ENCODE assay signal across 8 cellular contexts in the genomic region with DNA sequence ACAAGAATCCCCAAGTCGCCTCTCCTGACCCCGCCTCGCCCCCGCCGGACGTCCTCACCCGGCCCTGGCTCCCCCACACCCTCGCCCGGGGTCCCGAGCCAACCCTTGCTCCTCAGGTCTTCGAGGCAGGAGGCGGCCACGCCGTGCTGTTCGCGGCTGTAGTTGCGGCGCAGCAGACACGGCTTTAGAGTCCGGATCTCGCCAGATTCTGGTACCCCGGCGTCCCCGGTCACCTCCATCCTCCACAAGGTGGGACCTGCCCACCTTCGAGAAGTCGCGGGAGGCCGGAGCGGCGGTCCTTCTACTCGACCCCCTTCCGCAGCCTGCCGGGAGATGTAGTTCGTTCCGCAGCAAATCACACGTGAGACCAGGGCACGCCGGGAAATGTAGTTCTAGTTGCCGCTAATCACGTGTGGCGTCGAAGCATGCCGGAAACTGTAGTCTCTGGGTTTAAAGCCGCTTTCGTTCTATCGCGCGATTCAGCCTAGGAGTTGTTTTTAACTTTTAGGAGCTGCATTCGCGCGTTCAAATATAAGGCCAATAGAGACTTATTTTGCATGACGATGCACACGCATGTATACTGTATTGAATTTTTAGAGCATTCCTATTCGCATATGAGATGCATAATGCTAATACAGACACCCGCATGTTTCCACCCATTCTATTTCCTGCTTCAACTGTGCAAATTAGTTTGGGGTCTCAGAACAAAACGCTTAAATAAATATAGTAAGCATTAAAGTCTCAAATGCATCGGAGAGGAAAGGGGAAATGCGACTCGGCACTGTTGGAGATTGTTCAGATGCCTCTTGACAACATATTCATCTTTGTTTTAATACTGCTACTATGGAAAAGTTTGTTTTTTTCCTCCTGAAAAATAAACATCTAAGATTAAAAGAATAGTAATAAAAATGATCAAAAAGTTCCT. TPM values are rescaled to one million over a fixed set of nuclear protein-coding genes. Genes with fewer than 3 reads are reported as not detected.
DNase-seq lines count a peak whose midpoint lies in the region; ATAC-seq and TF ChIP-seq lines count a peak whose summit lies in the region.

A gene with protein sequence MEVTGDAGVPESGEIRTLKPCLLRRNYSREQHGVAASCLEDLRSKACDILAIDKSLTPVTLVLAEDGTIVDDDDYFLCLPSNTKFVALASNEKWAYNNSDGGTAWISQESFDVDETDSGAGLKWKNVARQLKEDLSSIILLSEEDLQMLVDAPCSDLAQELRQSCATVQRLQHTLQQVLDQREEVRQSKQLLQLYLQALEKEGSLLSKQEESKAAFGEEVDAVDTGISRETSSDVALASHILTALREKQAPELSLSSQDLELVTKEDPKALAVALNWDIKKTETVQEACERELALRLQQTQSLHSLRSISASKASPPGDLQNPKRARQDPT (minus strand): TSS at position 310 of the 925 bp plus-strand sequence. CDS start 71 bp downstream, at position 239.

- intact Hi-C loops in CD4-positive, alpha-beta T cell (cut with DNase I, micrococcal nuclease) = loop anchor here (1.0 to 10.0 kb wide), 6 partner anchors 42 to 1238 kb away; a partner anchor contains a TSS

- peak; percentile 83 for ATAC-seq in CD4-positive, alpha-beta T cell (ENCODE audit: poor library complexity)
- peak; percentile 73 for ATAC-seq in GM19463 (IDR thresholded peaks at IDR 0.05; ENCODE audit: unreplicated experiment)
- ATAC-seq in effector memory CD8-positive, alpha-beta T cell (replicated peaks) = peak; percentile 81

- H3K4me1 Mint-ChIP-seq in CD4-positive, alpha-beta T cell (ENCODE audit: low read depth) = peaks cover 50% of the 10 kb centered on the region
- H3K4me1 Mint-ChIP-seq in effector memory CD8-positive, alpha-beta T cell (ENCODE audit: low read depth in 2 of 2) = peaks cover 28 to 44% of the 10 kb centered on the region in 2 donors

- no peaks in the 10 kb centered on the region for H3K9me3 Mint-ChIP-seq in CD4-positive, alpha-beta T cell
- H3K9me3 Mint-ChIP-seq in effector memory CD8-positive, alpha-beta T cell = no peaks in the 10 kb centered on the region

- POLR2A ChIA-PET in CD4-positive, alpha-beta T cell (lab: Charles Lee) = interaction anchor here (0.8 to 1.3 kb wide), 3 partner anchors 22 to 42 kb away, joined by 3 to 5 read pairs (median 4); no protein-coding TSS in a partner anchor

- TF ChIP-seq CTCF in CD4-positive, alpha-beta T cell (IDR thresholded peaks at IDR 0.05) = no peak

- no peaks in the 10 kb centered on the region for H3K27me3 ChIP-seq in CD4-positive, alpha-beta T cell (ENCODE audit: control insufficient read depth, insufficient read depth, low read length)

- H3K27ac ChIP-seq in CD4-positive, alpha-beta T cell (ENCODE audit: low read depth, low read length) = peak within 1 kb of the TSS; percentile 38

- DNase-seq in CD4-positive, alpha-beta T cell = peak; percentile 77 to 91 (median 86)
- DNase-seq in HS-5 (ENCODE audit: low read depth) (peak; percentile 82), medulla oblongata (ENCODE audit: extremely low spot score) (peak; percentile 97)
- peak; percentile 94 for DNase-seq in NK-92 treated with Interleukin-12 subunit alpha and Interleukin-12 subunit beta, amount 100 ng/mL, for 24 hours (lab: John Stamatoyannopoulos, UW)
- peak; percentile 94 for DNase-seq in activated CD8-positive, alpha-beta memory T cell treated with anti-CD3 and anti-CD28 coated beads for 24 hours
- DNase-seq in effector memory CD8-positive, alpha-beta T cell = peak; percentile 84 to 89 (median 88)
- peak; percentile 83 for DNase-seq in stimulated activated CD8-positive, alpha-beta memory T cell treated with anti-CD3 and anti-CD28 coated beads, Interleukin-12 subunit alpha, Interleukin-12 subunit beta, amount 100 ng/mL, for 1 hour (ENCODE audit: low read depth)

- H3K27ac Mint-ChIP-seq in CD4-positive, alpha-beta T cell = peak within 1 kb of the TSS; percentile 75
- peak within 1 kb of the TSS; percentile 95 for H3K27ac Mint-ChIP-seq in effector memory CD8-positive, alpha-beta T cell

- no peaks in the 10 kb centered on the region for H3K9me3 ChIP-seq in CD4-positive, alpha-beta T cell (ENCODE audit: control insufficient read depth, low read length)

- peaks cover 32% of the 10 kb centered on the region for H3K36me3 Mint-ChIP-seq in CD4-positive, alpha-beta T cell (ENCODE audit: low read depth)
- peaks cover 37% of the 10 kb centered on the region for H3K36me3 Mint-ChIP-seq in effector memory CD8-positive, alpha-beta T cell (ENCODE audit: insufficient read depth)

- CTCF ChIA-PET in CD4-positive, alpha-beta T cell (lab: Charles Lee) = interaction anchor here (1.9 to 3.3 kb wide), 2 partner anchors 23 to 42 kb away, joined by 6 to 11 read pairs; a partner anchor contains a TSS

- H3K27me3 Mint-ChIP-seq in CD4-positive, alpha-beta T cell = no peaks in the 10 kb centered on the region
- no peaks in the 10 kb centered on the region for H3K27me3 Mint-ChIP-seq in effector memory CD8-positive, alpha-beta T cell

- peak within 1 kb of the TSS; percentile 89 for H3K4me3 Mint-ChIP-seq in CD4-positive, alpha-beta T cell
- peak within 1 kb of the TSS; percentile 99 for H3K4me3 Mint-ChIP-seq in effector memory CD8-positive, alpha-beta T cell

RNA-seq across cellular contexts. Expression of the gene that starts here (rescaled TPM):
- total RNA-seq in CD4-positive, alpha-beta T cell = 1 to 10 TPM; 7.4 to 9.1 TPM

Comparison
In these comparisons a context has a peak if more than half of its experiments do, and no peak if none do; other contexts are left out.
1. Peak in every context shown above with its lines: DNase-seq, ATAC-seq and H3K27ac ChIP-seq.